12 cellular contexts compared by ENCODE assay signal in the genomic region with DNA sequence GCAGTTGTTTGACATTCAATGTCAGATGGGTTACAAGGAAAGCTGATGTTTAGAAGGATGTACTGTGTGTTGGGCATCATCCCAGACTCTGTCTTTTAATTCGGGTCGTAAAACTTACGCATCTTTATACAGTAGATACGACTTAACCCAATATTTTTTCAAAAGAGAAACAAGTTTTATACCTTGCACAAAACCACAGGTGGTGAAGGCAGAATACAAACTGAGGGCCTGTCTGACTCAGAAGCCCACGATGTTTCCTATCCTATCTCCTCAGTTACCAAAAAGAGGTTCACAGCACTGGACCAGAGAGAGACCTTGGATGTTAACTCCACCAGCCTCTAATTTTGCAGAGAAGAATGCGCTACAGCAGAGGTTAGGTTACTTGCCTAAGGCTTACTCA.
DNase-seq lines count a peak whose midpoint lies in the region; ATAC-seq and TF ChIP-seq lines count a peak whose summit lies in the region.
"Had no signal": no experiment of that assay in that cellular context is flagged by ENCODE, and none has a peak within 500 bp of the region (broad histone marks: within the 10 kb centered on the region; RNA-seq: fewer than 3 reads in every experiment).

No MANE protein-coding gene starts in this region.

- H3K36me3 Mint-ChIP-seq in activated CD8-positive, alpha-beta T cell treated with anti-CD3 and anti-CD28 coated beads, Interleukin-2, amount 10 ng/mL, durations not matched to agents 7 days and 5 days (ENCODE audit: low read depth) = peaks cover 11% of the 10 kb centered on the region
- H3K36me3 Mint-ChIP-seq in stimulated activated memory B cell treated with anti-CD40 and anti-IgM and Interleukin-4, amounts not matched to agents 10 μg/mL and 1 μg/mL and 100 μg/mL, for 72 hours = no peaks in the 10 kb centered on the region
- H3K36me3 Mint-ChIP-seq in osteocyte (ENCODE audit: unreplicated experiment) = no peaks in the 10 kb centered on the region

- H3K27ac ChIP-seq in SJCRH30 = peak overlapping the region; percentile 91
- peak overlapping the region; percentile 79 to 92 (median 87) for H3K27ac ChIP-seq in esophagus muscularis mucosa (replicated peaks in 1 of 4)

- no peaks in the 10 kb centered on the region for H3K27me3 ChIP-seq in SJCRH30
- H3K27me3 ChIP-seq in esophagus muscularis mucosa = no peaks in the 10 kb centered on the region
- H3K27me3 ChIP-seq: colonic mucosa, testis had no signal

- no peak overlapping the region for H3K4me3 ChIP-seq in SJCRH30
- H3K4me3 ChIP-seq in esophagus muscularis mucosa = no peak overlapping the region
- H3K4me3 ChIP-seq: colonic mucosa, testis had no signal

- peaks cover 74% of the 10 kb centered on the region for H3K4me1 Mint-ChIP-seq in activated CD8-positive, alpha-beta T cell treated with anti-CD3 and anti-CD28 coated beads, Interleukin-2, amount 10 ng/mL, durations not matched to agents 7 days and 5 days (ENCODE audit: low read depth)
- H3K4me1 Mint-ChIP-seq in stimulated activated memory B cell treated with anti-CD40 and anti-IgM and Interleukin-4, amounts not matched to agents 10 μg/mL and 1 μg/mL and 100 μg/mL, for 72 hours = peaks cover 23% of the 10 kb centered on the region
- peaks cover 26% of the 10 kb centered on the region for H3K4me1 Mint-ChIP-seq in osteocyte (ENCODE audit: unreplicated experiment)

- H3K36me3 ChIP-seq in SJCRH30 = no peaks in the 10 kb centered on the region
- H3K36me3 ChIP-seq in esophagus muscularis mucosa = no peaks in the 10 kb centered on the region
- H3K36me3 ChIP-seq: colonic mucosa had no signal

- DNase-seq in SJCRH30 (no peak), esophagus muscularis mucosa (ENCODE audit: extremely low spot score) (no peak), osteocyte (ENCODE audit: extremely low spot score, unreplicated experiment) (no peak), mucosa of gallbladder (ENCODE audit: low spot score) (no peak), NCI-H1930 (lab: John Stamatoyannopoulos, UW) (no peak), DMS 273 (lab: John Stamatoyannopoulos, UW; ENCODE audit: unreplicated experiment) (no peak)
- DNase-seq in activated CD8-positive, alpha-beta T cell treated with anti-CD3 and anti-CD28 coated beads, Interleukin-2, amount 10 ng/mL, durations not matched to agents 7 days and 5 days = peak; percentile 61
- DNase-seq: colonic mucosa, NCI-H2171 treated with DMSO at 0.1 percent for 48 hours, OCI-M1 had no signal

- TF ChIP-seq CTCF in esophagus muscularis mucosa (IDR thresholded peaks at IDR 0.05) = no peak
- TF ChIP-seq CTCF in osteocyte (IDR thresholded peaks at IDR 0.05) = no peak

- intact Hi-C loops in esophagus muscularis mucosa (cut with DNase I) = no loop called here

- H3K9me3 ChIP-seq in SJCRH30 (replicated peaks) = no peaks in the 10 kb centered on the region
- H3K9me3 ChIP-seq in esophagus muscularis mucosa = no peaks in the 10 kb centered on the region
- H3K9me3 ChIP-seq: colonic mucosa, testis had no signal

- ATAC-seq in activated CD8-positive, alpha-beta T cell treated with anti-CD3 and anti-CD28 coated beads, Interleukin-2, amount 10 ng/mL, durations not matched to agents 7 days and 5 days = peak; percentile 10
- no peak for ATAC-seq in stimulated activated memory B cell treated with anti-CD40 and anti-IgM and Interleukin-4, amounts not matched to agents 10 μg/mL and 1 μg/mL and 100 μg/mL, for 72 hours

- H3K27me3 Mint-ChIP-seq in activated CD8-positive, alpha-beta T cell treated with anti-CD3 and anti-CD28 coated beads, Interleukin-2, amount 10 ng/mL, durations not matched to agents 7 days and 5 days (ENCODE audit: low read depth) = no peaks in the 10 kb centered on the region
- H3K27me3 Mint-ChIP-seq in stimulated activated memory B cell treated with anti-CD40 and anti-IgM and Interleukin-4, amounts not matched to agents 10 μg/mL and 1 μg/mL and 100 μg/mL, for 72 hours = no peaks in the 10 kb centered on the region
- H3K27me3 Mint-ChIP-seq in osteocyte (ENCODE audit: unreplicated experiment) = peaks cover 5% of the 10 kb centered on the region

- H3K9me3 Mint-ChIP-seq in activated CD8-positive, alpha-beta T cell treated with anti-CD3 and anti-CD28 coated beads, Interleukin-2, amount 10 ng/mL, durations not matched to agents 7 days and 5 days (ENCODE audit: insufficient read depth) = peaks cover 7% of the 10 kb centered on the region
- no peaks in the 10 kb centered on the region for H3K9me3 Mint-ChIP-seq in stimulated activated memory B cell treated with anti-CD40 and anti-IgM and Interleukin-4, amounts not matched to agents 10 μg/mL and 1 μg/mL and 100 μg/mL, for 72 hours
- H3K9me3 Mint-ChIP-seq in osteocyte (ENCODE audit: unreplicated experiment) = no peaks in the 10 kb centered on the region

- CTCF ChIA-PET in activated CD8-positive, alpha-beta T cell treated with anti-CD3 and anti-CD28 coated beads, Interleukin-2, amount 10 ng/mL, durations not matched to agents 7 days and 5 days (lab: Charles Lee) = interaction anchor here (1.0 to 4.7 kb wide), 8 partner anchors 11 to 479 kb away, joined by 3 to 40 read pairs (median 10); no protein-coding TSS in a partner anchor

- TF ChIP-seq EP300 in esophagus muscularis mucosa (IDR thresholded peaks at IDR 0.05) = no peak

- H3K4me1 ChIP-seq in SJCRH30 (peaks cover 29% of the 10 kb centered on the region), esophagus muscularis mucosa (peaks cover 53 to 66% (median 63%) of the 10 kb centered on the region in 4 donors)
- H3K4me1 ChIP-seq: colonic mucosa had no signal

- POLR2A ChIA-PET in activated CD8-positive, alpha-beta T cell treated with anti-CD3 and anti-CD28 coated beads, Interleukin-2, amount 10 ng/mL, durations not matched to agents 7 days and 5 days (lab: Charles Lee) = interaction anchor here (0.6 to 2.5 kb wide), 5 partner anchors 9 to 1074 kb away, joined by 3 to 17 read pairs (median 5); partner anchors contain the start of gene MTRF1

- peak overlapping the region; percentile 98 for H3K27ac Mint-ChIP-seq in activated CD8-positive, alpha-beta T cell treated with anti-CD3 and anti-CD28 coated beads, Interleukin-2, amount 10 ng/mL, durations not matched to agents 7 days and 5 days
- peak overlapping the region; percentile 66 for H3K27ac Mint-ChIP-seq in stimulated activated memory B cell treated with anti-CD40 and anti-IgM and Interleukin-4, amounts not matched to agents 10 μg/mL and 1 μg/mL and 100 μg/mL, for 72 hours
- no peak overlapping the region for H3K27ac Mint-ChIP-seq in osteocyte (ENCODE audit: unreplicated experiment)

- H3K4me3 Mint-ChIP-seq in activated CD8-positive, alpha-beta T cell treated with anti-CD3 and anti-CD28 coated beads, Interleukin-2, amount 10 ng/mL, durations not matched to agents 7 days and 5 days = peak overlapping the region; percentile 74
- no peak overlapping the region for H3K4me3 Mint-ChIP-seq in stimulated activated memory B cell treated with anti-CD40 and anti-IgM and Interleukin-4, amounts not matched to agents 10 μg/mL and 1 μg/mL and 100 μg/mL, for 72 hours
- no peak overlapping the region for H3K4me3 Mint-ChIP-seq in osteocyte (ENCODE audit: unreplicated experiment)

- no peak for TF ChIP-seq POLR2A in esophagus muscularis mucosa (IDR thresholded peaks at IDR 0.05; ENCODE audit: low read depth)

- 59% methylated on average over 6 of the region's 6 CpGs for WGBS in esophagus muscularis mucosa
